In the genomic region with DNA sequence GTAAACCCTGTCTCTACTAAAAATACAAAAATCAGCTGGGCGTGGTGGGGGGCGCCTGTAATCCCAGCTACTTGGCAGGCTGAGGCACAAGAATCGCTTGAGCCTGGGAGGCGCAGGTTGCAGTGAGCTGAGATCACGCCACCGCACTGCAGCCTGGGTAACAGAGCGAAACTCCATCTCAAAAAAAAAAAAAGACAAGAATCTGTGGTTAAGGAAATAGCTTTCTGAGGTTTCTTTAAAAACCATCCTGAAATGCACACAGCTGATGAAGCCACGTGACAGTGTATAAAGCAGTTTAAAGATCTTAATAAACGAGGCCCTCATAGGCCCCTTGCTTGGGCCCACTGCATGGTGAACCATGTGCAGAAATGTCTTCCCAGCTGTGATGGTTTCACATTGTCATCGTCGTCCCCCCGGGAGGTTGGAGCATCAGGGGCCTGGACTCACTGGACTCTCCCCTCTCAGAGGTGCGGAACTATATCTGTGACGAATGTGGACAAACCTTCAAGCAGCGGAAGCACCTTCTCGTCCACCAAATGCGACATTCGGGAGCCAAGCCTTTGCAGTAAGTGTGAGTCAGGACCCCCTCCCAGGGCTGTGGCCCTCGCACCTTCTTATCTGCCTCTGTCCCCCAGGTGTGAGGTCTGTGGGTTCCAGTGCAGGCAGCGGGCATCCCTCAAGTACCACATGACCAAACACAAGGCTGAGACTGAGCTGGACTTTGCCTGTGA, we compare ENCODE assay signal across 17 cellular contexts. TPM values are rescaled to one million over a fixed set of nuclear protein-coding genes. Genes with fewer than 3 reads are reported as not detected.
A peak's percentile ranks its signal among the peaks of the same experiment; 100 is the strongest.
DNase-seq lines count a peak whose midpoint lies in the region; ATAC-seq and TF ChIP-seq lines count a peak whose summit lies in the region.
"Had no signal": no experiment of that assay in that cellular context is flagged by ENCODE, and none has a peak within 500 bp of the region (broad histone marks: within the 10 kb centered on the region; RNA-seq: fewer than 3 reads in every experiment).

No MANE protein-coding gene starts in this region.

- H3K9me3 Mint-ChIP-seq in activated CD4-positive, alpha-beta T cell treated with anti-CD3 and anti-CD28 coated beads, Interleukin-2, amount 10 ng/mL, durations not matched to agents 24 days and 14 days: no peaks in the 10 kb centered on the region
- H3K9me3 Mint-ChIP-seq in activated naive CD8-positive, alpha-beta T cell treated with anti-CD3 and anti-CD28 coated beads, Interleukin-2, amount 10 ng/mL, durations not matched to agents 7 days and 5 days: no peaks in the 10 kb centered on the region
- H3K9me3 Mint-ChIP-seq: naive B cell had no signal

- no peaks in the 10 kb centered on the region for H3K79me2 ChIP-seq in OCI-LY7 (ENCODE audit: insufficient read depth, low read depth, low read length)
- peaks cover 17% of the 10 kb centered on the region; the same call in 1 of the 2 replicates for H3K79me2 ChIP-seq in SK-N-SH (ENCODE audit: insufficient read depth)

- H3K4me2 ChIP-seq in OCI-LY7 (ENCODE audit: low read length) (no peak overlapping the region), SK-N-SH (no peak overlapping the region)

- peaks cover 20% of the 10 kb centered on the region for H3K4me1 Mint-ChIP-seq in activated CD4-positive, alpha-beta T cell treated with anti-CD3 and anti-CD28 coated beads, Interleukin-2, amount 10 ng/mL, durations not matched to agents 24 days and 14 days
- peaks cover 21% of the 10 kb centered on the region for H3K4me1 Mint-ChIP-seq in activated naive CD8-positive, alpha-beta T cell treated with anti-CD3 and anti-CD28 coated beads, Interleukin-2, amount 10 ng/mL, durations not matched to agents 7 days and 5 days

- H4K20me1 ChIP-seq in OCI-LY7 (ENCODE audit: insufficient read depth, low read length) (no peaks in the 10 kb centered on the region), SK-N-SH (ENCODE audit: insufficient read depth) (no peaks in the 10 kb centered on the region; the same call in 1 of the 2 replicates)

- H3K36me3 Mint-ChIP-seq in activated CD4-positive, alpha-beta T cell treated with anti-CD3 and anti-CD28 coated beads, Interleukin-2, amount 10 ng/mL, durations not matched to agents 24 days and 14 days (ENCODE audit: low read depth): peaks cover 72% of the 10 kb centered on the region
- peaks cover 47% of the 10 kb centered on the region for H3K36me3 Mint-ChIP-seq in activated naive CD8-positive, alpha-beta T cell treated with anti-CD3 and anti-CD28 coated beads, Interleukin-2, amount 10 ng/mL, durations not matched to agents 7 days and 5 days
- H3K36me3 Mint-ChIP-seq: naive B cell had no signal

- no peak overlapping the region for H3K9ac ChIP-seq in SK-N-SH

- H3F3A ChIP-seq in SK-N-SH (replicated peaks; ENCODE audit: insufficient read depth): peaks cover 20% of the 10 kb centered on the region

- no peak overlapping the region for H2AFZ ChIP-seq in OCI-LY7 (ENCODE audit: low read length)
- H2AFZ ChIP-seq in SK-N-SH (ENCODE audit: low read depth): no peak overlapping the region

- peak overlapping the region; percentile 70 for H3K27ac Mint-ChIP-seq in activated CD4-positive, alpha-beta T cell treated with anti-CD3 and anti-CD28 coated beads, Interleukin-2, amount 10 ng/mL, durations not matched to agents 24 days and 14 days
- H3K27ac Mint-ChIP-seq in activated naive CD8-positive, alpha-beta T cell treated with anti-CD3 and anti-CD28 coated beads, Interleukin-2, amount 10 ng/mL, durations not matched to agents 7 days and 5 days: peak overlapping the region; percentile 82

- intact Hi-C loops in activated CD4-positive, alpha-beta T cell treated with anti-CD3 and anti-CD28 coated beads, Interleukin-2, amount 10 ng/mL, durations not matched to agents 24 days and 14 days (cut with micrococcal nuclease): loop anchor here (1.0 kb wide), 1 partner anchor 16 kb away; the partner anchor contains the start of gene ZNF276
- intact Hi-C loops in OCI-LY7 (cut with micrococcal nuclease; ENCODE audit: unreplicated experiment): no loop called here

- ATAC-seq in activated naive CD8-positive, alpha-beta T cell treated with anti-CD3 and anti-CD28 coated beads, Interleukin-2, amount 10 ng/mL, durations not matched to agents 7 days and 5 days (ENCODE audit: low read depth): peak; percentile 60
- ATAC-seq in GM21360 (IDR thresholded peaks at IDR 0.05; ENCODE audit: unreplicated experiment): no peak
- ATAC-seq: upper lobe of right lung had no signal

- H3K27ac ChIP-seq in OCI-LY7 (ENCODE audit: low read depth, low read length, poor library complexity, severe bottlenecking): no peak overlapping the region
- H3K27ac ChIP-seq in SK-N-SH (ENCODE audit: low read depth in 2 of 2, low read length in 1 of 2): no peak overlapping the region
- H3K27ac ChIP-seq: sigmoid colon, upper lobe of right lung had no signal

- H3K9me2 ChIP-seq in OCI-LY7 (ENCODE audit: insufficient read depth, low read length) (no peaks in the 10 kb centered on the region), SK-N-SH (no peaks in the 10 kb centered on the region)

- POLR2A ChIA-PET in activated naive CD8-positive, alpha-beta T cell treated with anti-CD3 and anti-CD28 coated beads, Interleukin-2, amount 10 ng/mL, durations not matched to agents 7 days and 5 days (lab: Charles Lee): interaction anchor here (1.0 to 1.7 kb wide), 9 partner anchors 8 to 136 kb away, joined by 3 to 18 read pairs (median 5); partner anchors contain the start of gene TCF25
- POLR2A ChIA-PET in OCI-LY7 (lab: Charles Lee) (no interaction called here), SK-N-SH (lab: Yijun Ruan, JAX) (interaction anchor here (0.7 kb wide), 1 partner anchor 9 kb away, joined by 3 read pairs; no protein-coding TSS in a partner anchor)

- H3K4me1 ChIP-seq in OCI-LY7 (ENCODE audit: insufficient read depth, low read length, poor library complexity, severe bottlenecking) (no peaks in the 10 kb centered on the region), SK-N-SH (ENCODE audit: control insufficient read depth in 1 of 2, insufficient read depth in 2 of 2, low read depth in 1 of 2, low read length in 1 of 2) (no peaks in the 10 kb centered on the region)
- H3K4me1 ChIP-seq: sigmoid colon, upper lobe of right lung had no signal

- H3K4me3 Mint-ChIP-seq in activated CD4-positive, alpha-beta T cell treated with anti-CD3 and anti-CD28 coated beads, Interleukin-2, amount 10 ng/mL, durations not matched to agents 24 days and 14 days: peak overlapping the region; percentile 32
- H3K4me3 Mint-ChIP-seq in activated naive CD8-positive, alpha-beta T cell treated with anti-CD3 and anti-CD28 coated beads, Interleukin-2, amount 10 ng/mL, durations not matched to agents 7 days and 5 days: peak overlapping the region; percentile 31
- H3K4me3 Mint-ChIP-seq: naive B cell had no signal

- no peak for TF ChIP-seq EP300 in SK-N-SH (IDR thresholded peaks at IDR 0.05; ENCODE audit: borderline replicate concordance in 1 of 2, low read depth in 1 of 2, low read length in 1 of 2)

- no peak overlapping the region for H3K4me3 ChIP-seq in OCI-LY7 (ENCODE audit: low read depth, low read length, poor library complexity, severe bottlenecking)
- H3K4me3 ChIP-seq in SK-N-SH (ENCODE audit: low read depth in 2 of 2, low read length in 1 of 2): no peak overlapping the region
- H3K4me3 ChIP-seq: sigmoid colon, upper lobe of right lung had no signal

- H3K36me3 ChIP-seq in OCI-LY7 (ENCODE audit: insufficient read depth, low read length): peaks cover 98% of the 10 kb centered on the region
- H3K36me3 ChIP-seq in SK-N-SH (replicated peaks in 1 of 2; ENCODE audit: control insufficient read depth in 1 of 2, insufficient read depth in 2 of 2, low read length in 1 of 2): peaks cover 51 to 63% of the 10 kb centered on the region in 2 experiments

- DNase-seq in activated CD8-positive, alpha-beta memory T cell treated with anti-CD3 and anti-CD28 coated beads for 24 hours: peak; percentile 66
- DNase-seq in activated CD8-positive, alpha-beta memory T cell treated with anti-CD3 and anti-CD28 coated beads, Interleukin-2, amount 50 U/mL, for 48 hours: no peak
- peak; percentile 85 for DNase-seq in activated CD4-positive, alpha-beta T cell treated with anti-CD3 and anti-CD28 coated beads, Interleukin-2, amount 10 ng/mL, durations not matched to agents 24 days and 14 days
- no peak for DNase-seq in activated naive CD8-positive, alpha-beta T cell treated with anti-CD3 and anti-CD28 coated beads, Interleukin-2, amount 10 ng/mL, durations not matched to agents 7 days and 5 days
- DNase-seq in stimulated activated CD4-positive, alpha-beta T cell treated with anti-CD3 and anti-CD28 coated beads, Interleukin-4, amount 100 ng/mL, for 1 hour: peak; percentile 47
- DNase-seq in OCI-LY7 (ENCODE audit: low spot score) (no peak), SK-N-SH (no peak)
- DNase-seq: aorta, DMS79, HCEC 1CT, naive B cell, NCI-H146, NCI-H82, SIG-M5, sigmoid colon, upper lobe of right lung had no signal

- no peaks in the 10 kb centered on the region for H3K27me3 Mint-ChIP-seq in activated CD4-positive, alpha-beta T cell treated with anti-CD3 and anti-CD28 coated beads, Interleukin-2, amount 10 ng/mL, durations not matched to agents 24 days and 14 days
- H3K27me3 Mint-ChIP-seq in activated naive CD8-positive, alpha-beta T cell treated with anti-CD3 and anti-CD28 coated beads, Interleukin-2, amount 10 ng/mL, durations not matched to agents 7 days and 5 days: no peaks in the 10 kb centered on the region
- H3K27me3 Mint-ChIP-seq: naive B cell had no signal

- CTCF ChIA-PET in OCI-LY7 (lab: Charles Lee; ENCODE audit: unreplicated experiment) (interaction anchor here (0.6 kb wide), 1 partner anchor 115 kb away, joined by 3 read pairs; no protein-coding TSS in a partner anchor), SK-N-SH (lab: Yijun Ruan, JAX) (interaction anchor here (0.8 to 1.7 kb wide), 3 partner anchors 16 to 123 kb away, joined by 3 to 5 read pairs (median 4); no protein-coding TSS in a partner anchor)

- H3K27me3 ChIP-seq in SK-N-SH (ENCODE audit: insufficient read depth): no peaks in the 10 kb centered on the region
- H3K27me3 ChIP-seq: sigmoid colon, upper lobe of right lung had no signal

- H3K9me3 ChIP-seq in OCI-LY7 (ENCODE audit: low read length) (no peaks in the 10 kb centered on the region), SK-N-SH (no peaks in the 10 kb centered on the region)
- H3K9me3 ChIP-seq: sigmoid colon, upper lobe of right lung had no signal

- no TSS peak for BruUV-seq in OCI-LY7 (replicated peaks; lab: Mats Ljungman, UMichigan)

- WGBS in SK-N-SH (ENCODE audit: low lambda C conversion rate): 97% methylated on average over 19 of the region's 20 CpGs

- no peak for TF ChIP-seq CTCF in OCI-LY7 (conservative IDR thresholded peaks at IDR 0.05; ENCODE audit: low read length)
- TF ChIP-seq CTCF in SK-N-SH (IDR thresholded peaks at IDR 0.05): no peak

- TF ChIP-seq RAD21 in SK-N-SH (IDR thresholded peaks at IDR 0.05; ENCODE audit: low read length): no peak

RNA-seq across cellular contexts. Expression of gene ZNF276, which starts 16.2 kb away (rescaled TPM):
- 32.9 and 33.3 TPM in 2 replicates for total RNA-seq in activated CD4-positive, alpha-beta T cell treated with anti-CD3 and anti-CD28 coated beads, Interleukin-2, amount 10 ng/mL, durations not matched to agents 24 days and 14 days
- total RNA-seq in activated naive CD8-positive, alpha-beta T cell treated with anti-CD3 and anti-CD28 coated beads, Interleukin-2, amount 10 ng/mL, durations not matched to agents 7 days and 5 days: 100 to 1,000 TPM in 1 of 2 experiments, 10 to 100 TPM in 1; 98.0 to 107 TPM
- total RNA-seq in OCI-LY7 (2014; rRNA removed; shearing (Covaris generic)): 27.4 and 31.0 TPM in 2 replicates
- total RNA-seq in OCI-LY7 (2022): 30.0 and 30.8 TPM in 2 replicates
- polyA plus RNA-seq in SK-N-SH (2012; rRNA removed): 24.9 and 27.0 TPM in 2 replicates
- polyA plus RNA-seq in SK-N-SH (2012; cell fraction: cytosol; rRNA removed): 7.7 and 10.6 TPM in 2 replicates
- polyA plus RNA-seq in SK-N-SH (2012; cell fraction: nucleus; rRNA removed): 165 and 173 TPM in 2 replicates

RNA-seq across cellular contexts. Expression of gene VPS9D1, which starts 16.8 kb away (rescaled TPM):
- total RNA-seq in activated CD4-positive, alpha-beta T cell treated with anti-CD3 and anti-CD28 coated beads, Interleukin-2, amount 10 ng/mL, durations not matched to agents 24 days and 14 days: 3.6 and 3.9 TPM in 2 replicates
- total RNA-seq in activated naive CD8-positive, alpha-beta T cell treated with anti-CD3 and anti-CD28 coated beads, Interleukin-2, amount 10 ng/mL, durations not matched to agents 7 days and 5 days: 10 to 100 TPM; 10.3 to 12.8 TPM
- total RNA-seq in OCI-LY7 (2014; rRNA removed; shearing (Covaris generic)): 2.0 and 3.1 TPM in 2 replicates
- 4.6 and 4.7 TPM in 2 replicates for total RNA-seq in OCI-LY7 (2022)
- 9.2 and 10.1 TPM in 2 replicates for polyA plus RNA-seq in SK-N-SH (2012; rRNA removed)
- polyA plus RNA-seq in SK-N-SH (2012; cell fraction: cytosol; rRNA removed): 2.8 and 4.8 TPM in 2 replicates
- 50.4 and 75.0 TPM in 2 replicates for polyA plus RNA-seq in SK-N-SH (2012; cell fraction: nucleus; rRNA removed)

RNA-seq across cellular contexts. Expression of gene SPATA2L, which starts 36.0 kb away (rescaled TPM):
- total RNA-seq in activated CD4-positive, alpha-beta T cell treated with anti-CD3 and anti-CD28 coated beads, Interleukin-2, amount 10 ng/mL, durations not matched to agents 24 days and 14 days: 12.8 and 13.2 TPM in 2 replicates
- 1 to 10 TPM; 7.6 to 8.0 TPM for total RNA-seq in activated naive CD8-positive, alpha-beta T cell treated with anti-CD3 and anti-CD28 coated beads, Interleukin-2, amount 10 ng/mL, durations not matched to agents 7 days and 5 days
- total RNA-seq in OCI-LY7 (2014; rRNA removed; shearing (Covaris generic)): 5.6 and 13.1 TPM in 2 replicates
- total RNA-seq in OCI-LY7 (2022): 6.7 and 7.2 TPM in 2 replicates
- 7.8 and 8.6 TPM in 2 replicates for polyA plus RNA-seq in SK-N-SH (2012; rRNA removed)
- 3.8 and 6.4 TPM in 2 replicates for polyA plus RNA-seq in SK-N-SH (2012; cell fraction: cytosol; rRNA removed)
- polyA plus RNA-seq in SK-N-SH (2012; cell fraction: nucleus; rRNA removed): 12.2 and 23.8 TPM in 2 replicates

RNA-seq across cellular contexts. Expression of gene CDK10, which starts 51.0 kb away (rescaled TPM):
- total RNA-seq in activated CD4-positive, alpha-beta T cell treated with anti-CD3 and anti-CD28 coated beads, Interleukin-2, amount 10 ng/mL, durations not matched to agents 24 days and 14 days: 104 and 108 TPM in 2 replicates
- 100 to 1,000 TPM; 103 to 104 TPM for total RNA-seq in activated naive CD8-positive, alpha-beta T cell treated with anti-CD3 and anti-CD28 coated beads, Interleukin-2, amount 10 ng/mL, durations not matched to agents 7 days and 5 days
- 88.4 and 98.6 TPM in 2 replicates for total RNA-seq in OCI-LY7 (2014; rRNA removed; shearing (Covaris generic))
- total RNA-seq in OCI-LY7 (2022): 129 and 130 TPM in 2 replicates
- 84.7 and 94.5 TPM in 2 replicates for polyA plus RNA-seq in SK-N-SH (2012; rRNA removed)
- 25.8 and 40.4 TPM in 2 replicates for polyA plus RNA-seq in SK-N-SH (2012; cell fraction: cytosol; rRNA removed)
- polyA plus RNA-seq in SK-N-SH (2012; cell fraction: nucleus; rRNA removed): 517 and 551 TPM in 2 replicates

Comparison
In these comparisons a context has a peak if more than half of its experiments do, and no peak if none do; other contexts are left out.
1. DNase-seq: peak in activated CD8-positive, alpha-beta memory T cell treated with anti-CD3 and anti-CD28 coated beads for 24 hours (single experiment), activated CD4-positive, alpha-beta T cell treated with anti-CD3 and anti-CD28 coated beads, Interleukin-2, amount 10 ng/mL, durations not matched to agents 24 days and 14 days (single experiment) and stimulated activated CD4-positive, alpha-beta T cell treated with anti-CD3 and anti-CD28 coated beads, Interleukin-4, amount 100 ng/mL, for 1 hour (single experiment); none in activated CD8-positive, alpha-beta memory T cell treated with anti-CD3 and anti-CD28 coated beads, Interleukin-2, amount 50 U/mL, for 48 hours (single experiment), activated naive CD8-positive, alpha-beta T cell treated with anti-CD3 and anti-CD28 coated beads, Interleukin-2, amount 10 ng/mL, durations not matched to agents 7 days and 5 days (single experiment), OCI-LY7 (single experiment) and SK-N-SH (single experiment).